ENCODE assay signal across 28 cellular contexts in genomic region chr20:33753143-33753542, GRCh38.
"Had no signal": no experiment of that assay in that cellular context is flagged by ENCODE, and none has a peak within 500 bp of the region (broad histone marks: within the 10 kb centered on the region; RNA-seq: fewer than 3 reads in every experiment).

No MANE protein-coding gene starts in this region.

- H3K9me3 ChIP-seq: neutrophil, pancreas, right lobe of liver, thoracic aorta, thyroid gland, upper lobe of left lung, vagina had no signal

- H3K27me3 ChIP-seq: neutrophil, pancreas, right lobe of liver, sigmoid colon, stomach, thyroid gland, tibial nerve, upper lobe of left lung, vagina had no signal

- H3K4me3 ChIP-seq: pancreas, psoas muscle, right lobe of liver, sigmoid colon, stomach, thoracic aorta, thyroid gland, tibial nerve, upper lobe of left lung, vagina had no signal

- H3K4me1 Mint-ChIP-seq: nephron progenitor cell; stimulated activated effector memory CD8-positive, alpha-beta T cell treated with anti-CD3 and anti-CD28 coated beads, Interleukin-12 subunit alpha, Interleukin-12 subunit beta, amount 100 ng/mL, for 72 hours had no signal

- H3K27me3 Mint-ChIP-seq: naive thymus-derived CD8-positive, alpha-beta T cell; natural killer cell treated with Interleukin-12 subunit alpha and Interleukin-12 subunit beta and Interleukin-15 and Interleukin-18, amount 100 ng/mL, for 72 hours; progenitor cell of endocrine pancreas; stimulated activated naive B cell treated with anti-CD40 and anti-IgM and Interleukin-4, amounts not matched to agents 10 μg/mL and 1 μg/mL and 100 μg/mL, for 72 hours; stimulated activated naive CD8-positive, alpha-beta T cell treated with anti-CD3 and anti-CD28 coated beads, Interleukin-15, Interleukin-2, amounts not matched to agents 100 ng/mL and 50 ng/mL, for 24 hours had no signal

- H3K4me1 ChIP-seq: pancreas, psoas muscle, right lobe of liver, sigmoid colon, stomach, thyroid gland, tibial nerve, upper lobe of left lung, vagina had no signal

- H3K4me3 Mint-ChIP-seq: naive thymus-derived CD8-positive, alpha-beta T cell; natural killer cell treated with Interleukin-12 subunit alpha and Interleukin-12 subunit beta and Interleukin-15 and Interleukin-18, amount 100 ng/mL, for 72 hours; nephron progenitor cell; neural crest cell; stimulated activated effector memory CD8-positive, alpha-beta T cell treated with anti-CD3 and anti-CD28 coated beads, Interleukin-12 subunit alpha, Interleukin-12 subunit beta, amount 100 ng/mL, for 72 hours; stimulated activated naive B cell treated with anti-CD40 and anti-IgM and Interleukin-4, amounts not matched to agents 10 μg/mL and 1 μg/mL and 100 μg/mL, for 72 hours; stimulated activated naive CD8-positive, alpha-beta T cell treated with anti-CD3 and anti-CD28 coated beads, Interleukin-15, Interleukin-2, amounts not matched to agents 100 ng/mL and 50 ng/mL, for 24 hours had no signal

- DNase-seq: naive thymus-derived CD8-positive, alpha-beta T cell; nephron progenitor cell; nucleus accumbens; psoas muscle; right lobe of liver; sigmoid colon; small intestine; stimulated activated CD4-positive, alpha-beta T cell treated with anti-CD3 and anti-CD28 coated beads, Interleukin-15, amount 100 ng/mL, for 24 hours; stimulated activated CD4-positive, alpha-beta T cell treated with anti-CD3 and anti-CD28 coated beads, Interleukin-2, amount 100 ng/mL, for 24 hours; stimulated activated CD4-positive, alpha-beta T cell treated with anti-CD3 and anti-CD28 coated beads, Interleukin-2, amount 100 ng/mL, for 48 hours; stimulated activated CD4-positive, alpha-beta T cell treated with anti-CD3 and anti-CD28 coated beads, Interleukin-4, amount 100 ng/mL, for 24 hours; stimulated activated naive B cell treated with anti-CD40 and anti-IgM and Interleukin-4, amounts not matched to agents 10 μg/mL and 1 μg/mL and 100 μg/mL, for 72 hours; stimulated activated naive CD4-positive, alpha-beta T cell treated with Interleukin-2 at 50 U/mL for 16 hours; stomach; trophoblast cell; upper lobe of left lung had no signal

- FAIRE-seq: pancreas, small intestine, urothelium cell line had no signal

- H3K27ac ChIP-seq: neutrophil, pancreas, psoas muscle, right lobe of liver, sigmoid colon, stomach, thoracic aorta, thyroid gland, tibial nerve, upper lobe of left lung, vagina had no signal

- H3K27ac Mint-ChIP-seq: nephron progenitor cell; progenitor cell of endocrine pancreas; stimulated activated effector memory CD8-positive, alpha-beta T cell treated with anti-CD3 and anti-CD28 coated beads, Interleukin-12 subunit alpha, Interleukin-12 subunit beta, amount 100 ng/mL, for 72 hours; stimulated activated naive B cell treated with anti-CD40 and anti-IgM and Interleukin-4, amounts not matched to agents 10 μg/mL and 1 μg/mL and 100 μg/mL, for 72 hours; stimulated activated naive CD8-positive, alpha-beta T cell treated with anti-CD3 and anti-CD28 coated beads, Interleukin-15, Interleukin-2, amounts not matched to agents 100 ng/mL and 50 ng/mL, for 24 hours had no signal

- H3K36me3 ChIP-seq: pancreas had no signal

- ATAC-seq: naive thymus-derived CD8-positive, alpha-beta T cell; natural killer cell treated with Interleukin-12 subunit alpha and Interleukin-12 subunit beta and Interleukin-15 and Interleukin-18, amount 100 ng/mL, for 72 hours; pancreas; psoas muscle; stimulated activated effector memory CD8-positive, alpha-beta T cell treated with anti-CD3 and anti-CD28 coated beads, Interleukin-12 subunit alpha, Interleukin-12 subunit beta, amount 100 ng/mL, for 72 hours; stimulated activated naive B cell treated with anti-CD40 and anti-IgM and Interleukin-4, amounts not matched to agents 10 μg/mL and 1 μg/mL and 100 μg/mL, for 72 hours had no signal
